Comparison of ENCODE assay signal across 1 cellular context in genomic region chr22:49996532-49997220, GRCh38.
TF ChIP-seq lines count a peak whose summit lies in the region.

No MANE protein-coding gene starts in this region.

TF ChIP-seq in H1, 55 proteins besides CTCF, POLR2A, EP300 and RAD21:
- TF ChIP-seq BRCA1 (IDR thresholded peaks at IDR 0.05; ENCODE audit: low read depth, low read length) (no peak), ASH2L (IDR thresholded peaks at IDR 0.05; ENCODE audit: low read length) (no peak), SP1 (IDR thresholded peaks at IDR 0.05; ENCODE audit: low read depth, low read length) (no peak), KDM1A (IDR thresholded peaks at IDR 0.05; ENCODE audit: borderline replicate concordance, low read length) (no peak)
